ENCODE assay signal across 23 cellular contexts in the genomic region with DNA sequence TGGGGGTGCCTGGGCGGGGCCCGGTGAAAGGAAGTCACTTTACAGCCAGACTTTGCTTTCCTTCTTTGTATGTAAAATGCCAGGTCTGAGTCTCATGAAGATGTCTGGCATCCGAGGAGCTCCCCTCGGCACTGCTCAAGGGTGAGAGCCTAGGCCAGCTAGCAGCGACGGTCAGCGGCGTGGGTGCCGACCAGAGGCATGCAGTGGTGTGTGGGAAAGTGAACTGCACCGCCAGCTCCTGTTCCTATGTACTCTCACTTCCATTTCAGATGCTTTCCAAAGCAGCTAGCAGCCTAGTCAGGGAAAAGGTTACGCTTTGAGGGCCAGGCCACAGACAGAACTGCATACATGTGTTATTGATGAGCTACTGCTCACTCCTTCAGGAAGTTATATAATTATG.
DNase-seq lines count a peak whose midpoint lies in the region; ATAC-seq, FAIRE-seq and TF ChIP-seq lines count a peak whose summit lies in the region.
"Had no signal": no experiment of that assay in that cellular context is flagged by ENCODE, and none has a peak within 500 bp of the region (broad histone marks: within the 10 kb centered on the region; RNA-seq: fewer than 3 reads in every experiment).

No MANE protein-coding gene starts in this region.

- intact Hi-C loops in activated B cell treated with CpG ODN at 0.5 μM for 24 hours (cut with micrococcal nuclease) (no loop called here), pancreas (cut with DNase I) (no loop called here), head of caudate nucleus (cut with DNase I) (no loop called here)

- H4K20me1 ChIP-seq in BLaER1 treated with 17β-estradiol and CSF1 and Interleukin-3, amounts not matched to agents 10 nM and 100 nM: no peaks in the 10 kb centered on the region

- peak overlapping the region; percentile 90 for H3K27ac Mint-ChIP-seq in activated B cell treated with CpG ODN at 0.5 μM for 24 hours
- H3K27ac Mint-ChIP-seq in effector memory CD8-positive, alpha-beta T cell: peak overlapping the region in 1 of 2 donors; percentile 56

- H3K9ac ChIP-seq in BLaER1 treated with 17β-estradiol and CSF1 and Interleukin-3, amounts not matched to agents 10 nM and 100 nM: peak overlapping the region in 8 of 11 experiments; percentile 11 to 54 (median 44); a peak in 11 of 22 replicates

- CTCF ChIA-PET in activated B cell treated with CpG ODN at 0.5 μM for 24 hours (lab: Charles Lee): interaction anchor here (1.2 kb wide), 1 partner anchor 9 kb away, joined by 4 read pairs; no protein-coding TSS in a partner anchor

- 38 to 43% methylated on average over 11 of the region's 11 CpGs for WGBS in pancreas, 2 donors

- no peak for TF ChIP-seq POLR2A in erythroblast (IDR thresholded peaks at IDR 0.05; ENCODE audit: low read length)

- ATAC-seq in activated B cell treated with CpG ODN at 0.5 μM for 24 hours (ENCODE audit: low read depth) (no peak), left lobe of liver (peak; percentile 73), pancreas (peak; percentile 14 to 67 (median 46))
- no peak for ATAC-seq in effector memory CD8-positive, alpha-beta T cell (replicated peaks)
- ATAC-seq: A549, psoas muscle had no signal

- H3K27me3 Mint-ChIP-seq in activated B cell treated with CpG ODN at 0.5 μM for 24 hours: no peaks in the 10 kb centered on the region
- no peaks in the 10 kb centered on the region for H3K27me3 Mint-ChIP-seq in effector memory CD8-positive, alpha-beta T cell

- no peaks in the 10 kb centered on the region for H3K9me3 Mint-ChIP-seq in activated B cell treated with CpG ODN at 0.5 μM for 24 hours
- H3K9me3 Mint-ChIP-seq in effector memory CD8-positive, alpha-beta T cell: no peaks in the 10 kb centered on the region
- H3K9me3 Mint-ChIP-seq: neural crest cell had no signal

- H3K27me3 ChIP-seq in BLaER1 treated with 17β-estradiol and CSF1 and Interleukin-3, amounts not matched to agents 10 nM and 100 nM: no peaks in the 10 kb centered on the region
- H3K27me3 ChIP-seq in pancreas: no peaks in the 10 kb centered on the region
- H3K27me3 ChIP-seq: MG63 had no signal

- peaks cover 85% of the 10 kb centered on the region for H3K4me1 Mint-ChIP-seq in activated B cell treated with CpG ODN at 0.5 μM for 24 hours
- H3K4me1 Mint-ChIP-seq in effector memory CD8-positive, alpha-beta T cell (ENCODE audit: low read depth in 2 of 2): peaks cover 7 to 12% of the 10 kb centered on the region in 2 donors
- H3K4me1 Mint-ChIP-seq: neural crest cell had no signal

- TF ChIP-seq CTCF in activated B cell treated with CpG ODN at 0.5 μM for 24 hours (IDR thresholded peaks at IDR 0.05): no peak
- TF ChIP-seq CTCF in pancreas (IDR thresholded peaks at IDR 0.05): no peak

- H3K4me3 Mint-ChIP-seq in activated B cell treated with CpG ODN at 0.5 μM for 24 hours: peak overlapping the region; percentile 62
- no peak overlapping the region for H3K4me3 Mint-ChIP-seq in effector memory CD8-positive, alpha-beta T cell
- H3K4me3 Mint-ChIP-seq: neural crest cell had no signal

- peak overlapping the region in 9 of 11 experiments; percentile 30 to 74 (median 53); a peak in 16 of 22 replicates for H3K27ac ChIP-seq in BLaER1 treated with 17β-estradiol and CSF1 and Interleukin-3, amounts not matched to agents 10 nM and 100 nM
- peak overlapping the region; percentile 63 to 88 (median 76) for H3K27ac ChIP-seq in pancreas
- H3K27ac ChIP-seq: A549, C4-2B, psoas muscle had no signal

- no peaks in the 10 kb centered on the region for H3K36me3 Mint-ChIP-seq in activated B cell treated with CpG ODN at 0.5 μM for 24 hours (ENCODE audit: low read depth)
- H3K36me3 Mint-ChIP-seq in effector memory CD8-positive, alpha-beta T cell (ENCODE audit: insufficient read depth): peaks cover 3% of the 10 kb centered on the region

- H3K9me3 ChIP-seq in BLaER1 treated with 17β-estradiol and CSF1 and Interleukin-3, amounts not matched to agents 10 nM and 100 nM (replicated peaks in 1 of 11): no peaks in the 10 kb centered on the region
- H3K9me3 ChIP-seq in pancreas: no peaks in the 10 kb centered on the region
- H3K9me3 ChIP-seq: A549, MG63, psoas muscle had no signal

- 0 out of 20 replicates have a peak overlapping the region, but pooled peaks of 1 of the 10 experiments have one; percentile 36 for H3K4me3 ChIP-seq in BLaER1 treated with 17β-estradiol and CSF1 and Interleukin-3, amounts not matched to agents 10 nM and 100 nM
- peak overlapping the region in 1 of 4 donors; percentile 17 for H3K4me3 ChIP-seq in pancreas
- H3K4me3 ChIP-seq: A549, MG63, psoas muscle had no signal

- H3K4me2 ChIP-seq in BLaER1 treated with 17β-estradiol and CSF1 and Interleukin-3, amounts not matched to agents 10 nM and 100 nM: peak overlapping the region; percentile 51 to 90 (median 85)
- H3K4me2 ChIP-seq: A549 had no signal

- H3K4me1 ChIP-seq in BLaER1 treated with 17β-estradiol and CSF1 and Interleukin-3, amounts not matched to agents 10 nM and 100 nM: peaks cover 35 to 53% (median 47%) of the 10 kb centered on the region in 10 experiments
- peaks cover 24 to 44% (median 35%) of the 10 kb centered on the region in 3 donors for H3K4me1 ChIP-seq in pancreas
- H3K4me1 ChIP-seq: psoas muscle had no signal

- no peak for FAIRE-seq in pancreas (lab: Jason Lieb, UNC)
- FAIRE-seq in urothelium cell line (lab: Jason Lieb, UNC): no peak
- FAIRE-seq: A549, bronchial epithelial cell, D721Med, frontal cortex had no signal

- H3K36me3 ChIP-seq in BLaER1 treated with 17β-estradiol and CSF1 and Interleukin-3, amounts not matched to agents 10 nM and 100 nM: peaks cover 0 to 7% (median 0%) of the 10 kb centered on the region in 11 experiments; a peak in 4 of 22 replicates
- no peaks in the 10 kb centered on the region for H3K36me3 ChIP-seq in pancreas

- POLR2A ChIA-PET in activated B cell treated with CpG ODN at 0.5 μM for 24 hours (lab: Charles Lee): interaction anchor here (0.9 to 2.7 kb wide), 2 partner anchors 9 to 12 kb away, joined by 5 to 23 read pairs; no protein-coding TSS in a partner anchor

- DNase-seq in activated B cell treated with CpG ODN at 0.5 μM for 24 hours (no peak), left lobe of liver (ENCODE audit: low spot score) (no peak), pancreas (peak in 1 of 6 donors; percentile 19), head of caudate nucleus (no peak), erythroblast (lab: John Stamatoyannopoulos, UW) (no peak), urothelium cell line (ENCODE audit: low spot score) (no peak)
- no peak for DNase-seq in effector memory CD8-positive, alpha-beta T cell
- DNase-seq: activated CD8-positive, alpha-beta memory T cell treated with anti-CD3 and anti-CD28 coated beads, Interleukin-2, amount 50 U/mL, for 4 hours; cortex of kidney; MG63; NCI-H1417 treated with DMSO at 0.1 percent for 48 hours; NCI-H69; psoas muscle; SIG-M5; stimulated activated CD4-positive, alpha-beta T cell treated with anti-CD3 and anti-CD28 coated beads, Interleukin-4, amount 100 ng/mL, for 4 hours; T-helper 1 cell had no signal

Comparison
In these comparisons a context has a peak if more than half of its experiments do, and no peak if none do; other contexts are left out.
1. ATAC-seq: peak in left lobe of liver (single experiment) and pancreas (4 of 4); none in activated B cell treated with CpG ODN at 0.5 μM for 24 hours (single experiment) and effector memory CD8-positive, alpha-beta T cell (single experiment).